10 cellular contexts compared by ENCODE assay signal in the genomic region with DNA sequence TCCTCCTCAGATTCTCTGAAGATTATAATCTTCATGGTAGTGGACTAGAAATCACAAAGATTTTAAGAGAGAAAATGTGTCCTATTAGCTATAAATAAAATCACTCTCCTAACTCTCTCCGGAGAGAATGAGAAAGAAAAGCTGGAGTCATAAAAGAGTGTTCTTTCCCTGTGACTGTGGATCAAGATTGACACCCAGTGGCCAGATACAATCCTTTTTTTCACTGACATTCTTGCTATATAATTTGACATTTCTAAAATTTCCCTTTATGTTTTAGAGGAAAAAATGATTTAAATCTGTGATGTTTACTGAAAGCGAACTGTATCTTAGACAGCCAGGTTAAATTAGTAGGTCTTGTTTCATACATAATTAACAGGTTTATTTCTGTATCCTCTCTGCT. TPM values are rescaled to one million over a fixed set of nuclear protein-coding genes. Genes with fewer than 3 reads are reported as not detected.
DNase-seq lines count a peak whose midpoint lies in the region; ATAC-seq, FAIRE-seq and TF ChIP-seq lines count a peak whose summit lies in the region.
"Had no signal": no experiment of that assay in that cellular context is flagged by ENCODE, and none has a peak within 500 bp of the region (broad histone marks: within the 10 kb centered on the region; RNA-seq: fewer than 3 reads in every experiment).

No MANE protein-coding gene starts in this region.

- CTCF ChIA-PET in SK-N-SH (lab: Yijun Ruan, JAX): interaction anchor here (0.7 to 2.4 kb wide), 10 partner anchors 10 to 437 kb away, joined by 3 to 18 read pairs (median 3); no protein-coding TSS in a partner anchor

- peaks cover 4% of the 10 kb centered on the region for H3K27me3 Mint-ChIP-seq in type B pancreatic cell

- TF ChIP-seq RAD21 in SK-N-SH (IDR thresholded peaks at IDR 0.05; ENCODE audit: low read length): peak; percentile 65

- no peaks in the 10 kb centered on the region for H3K36me3 Mint-ChIP-seq in type B pancreatic cell

- DNase-seq in SK-N-SH (peak; percentile 25), foreskin keratinocyte (peak in 1 of 2 donors; percentile 7), type B pancreatic cell (ENCODE audit: extremely low spot score, unreplicated experiment) (no peak), GM12891 (ENCODE audit: insufficient read length, low spot score) (no peak)
- DNase-seq in activated CD8-positive, alpha-beta memory T cell treated with anti-CD3 and anti-CD28 coated beads, Interleukin-2, amount 50 U/mL, for 48 hours: no peak
- DNase-seq: activated B cell treated with CpG ODN at 0.5 μM for 24 hours had no signal

- TF ChIP-seq CTCF in SK-N-SH (IDR thresholded peaks at IDR 0.05): peak; percentile 33
- TF ChIP-seq CTCF in OCI-LY3 (IDR thresholded peaks at IDR 0.05; ENCODE audit: low read depth, low read length): peak; percentile 43
- TF ChIP-seq CTCF in foreskin keratinocyte (conservative IDR thresholded peaks at IDR 0.05): peak; percentile 57
- peak; percentile 77 for TF ChIP-seq CTCF in type B pancreatic cell (conservative IDR thresholded peaks at IDR 0.05)

- H4K20me1 ChIP-seq in SK-N-SH (ENCODE audit: insufficient read depth) (no peaks in the 10 kb centered on the region), OCI-LY3 (ENCODE audit: insufficient read depth, low read length) (no peaks in the 10 kb centered on the region)

- no peak overlapping the region for H3K4me3 ChIP-seq in SK-N-SH (ENCODE audit: low read depth in 2 of 2, low read length in 1 of 2)
- H3K4me3 ChIP-seq in OCI-LY3 (ENCODE audit: low read length): no peak overlapping the region

- H3K27ac Mint-ChIP-seq in type B pancreatic cell: no peak overlapping the region
- H3K27ac Mint-ChIP-seq: activated B cell treated with CpG ODN at 0.5 μM for 24 hours had no signal

- TF ChIP-seq EP300 in SK-N-SH (IDR thresholded peaks at IDR 0.05; ENCODE audit: borderline replicate concordance in 1 of 2, low read depth in 1 of 2, low read length in 1 of 2): no peak

- no peaks in the 10 kb centered on the region; the same call in 1 of the 2 replicates for H3K27me3 ChIP-seq in SK-N-SH (ENCODE audit: insufficient read depth)
- H3K27me3 ChIP-seq in OCI-LY3 (ENCODE audit: low read depth, low read length): no peaks in the 10 kb centered on the region
- H3K27me3 ChIP-seq in foreskin keratinocyte: peaks cover 23% of the 10 kb centered on the region

- TF ChIP-seq POLR2A in GM12891 (IDR thresholded peaks at IDR 0.05; ENCODE audit: low read depth, low read length): no peak

- H3K36me3 ChIP-seq in SK-N-SH (replicated peaks in 1 of 2; ENCODE audit: control insufficient read depth in 1 of 2, insufficient read depth in 2 of 2, low read length in 1 of 2) (no peaks in the 10 kb centered on the region), OCI-LY3 (replicated peaks; ENCODE audit: low read depth, low read length) (no peaks in the 10 kb centered on the region)

- no peaks in the 10 kb centered on the region for H3K9me3 Mint-ChIP-seq in type B pancreatic cell
- H3K9me3 Mint-ChIP-seq: activated B cell treated with CpG ODN at 0.5 μM for 24 hours had no signal

- H3F3A ChIP-seq in SK-N-SH (replicated peaks; ENCODE audit: insufficient read depth): no peaks in the 10 kb centered on the region

- POLR2A ChIA-PET in SK-N-SH (lab: Yijun Ruan, JAX): no interaction called here

- 51% methylated on average over 2 of the region's 2 CpGs for WGBS in SK-N-SH (ENCODE audit: low lambda C conversion rate)

- no peak overlapping the region for H2AFZ ChIP-seq in SK-N-SH (ENCODE audit: low read depth)
- no peak overlapping the region for H2AFZ ChIP-seq in OCI-LY3 (ENCODE audit: low read depth, low read length)

- H3K9me2 ChIP-seq in SK-N-SH: no peaks in the 10 kb centered on the region

- H3K4me1 Mint-ChIP-seq in type B pancreatic cell (ENCODE audit: unreplicated experiment): peaks cover 22% of the 10 kb centered on the region
- H3K4me1 Mint-ChIP-seq: activated B cell treated with CpG ODN at 0.5 μM for 24 hours had no signal

- H3K9me3 ChIP-seq in SK-N-SH (no peaks in the 10 kb centered on the region), OCI-LY3 (ENCODE audit: insufficient read depth, low read length) (no peaks in the 10 kb centered on the region)

- no peaks in the 10 kb centered on the region for H3K79me2 ChIP-seq in SK-N-SH (ENCODE audit: insufficient read depth)
- no peaks in the 10 kb centered on the region for H3K79me2 ChIP-seq in OCI-LY3 (ENCODE audit: low read length)

- H3K4me1 ChIP-seq in SK-N-SH (ENCODE audit: control insufficient read depth in 1 of 2, insufficient read depth in 2 of 2, low read depth in 1 of 2, low read length in 1 of 2): peaks cover 0 to 4% of the 10 kb centered on the region in 2 experiments; a peak in 2 of 4 replicates
- H3K4me1 ChIP-seq in OCI-LY3 (ENCODE audit: low read length): peaks cover 6% of the 10 kb centered on the region; the same call in 1 of the 2 replicates
- peaks cover 4% of the 10 kb centered on the region for H3K4me1 ChIP-seq in foreskin keratinocyte

- H3K4me2 ChIP-seq in SK-N-SH: no peak overlapping the region
- no peak overlapping the region for H3K4me2 ChIP-seq in OCI-LY3 (ENCODE audit: low read length)

- no peak overlapping the region for H3K27ac ChIP-seq in SK-N-SH (ENCODE audit: low read depth in 2 of 2, low read length in 1 of 2)
- no peak overlapping the region for H3K27ac ChIP-seq in OCI-LY3 (ENCODE audit: low read length)
- no peak overlapping the region for H3K27ac ChIP-seq in foreskin keratinocyte

- no peak for FAIRE-seq in GM12891 (lab: Jason Lieb, UNC)
- FAIRE-seq: colon had no signal

- H3K4me3 Mint-ChIP-seq in type B pancreatic cell: no peak overlapping the region
- H3K4me3 Mint-ChIP-seq: activated B cell treated with CpG ODN at 0.5 μM for 24 hours had no signal

- no peak overlapping the region for H3K9ac ChIP-seq in SK-N-SH
- no peak overlapping the region for H3K9ac ChIP-seq in OCI-LY3 (ENCODE audit: low read length)

- ATAC-seq in SK-N-SH treated with all-trans-retinoic acid at 6 μM for 48 hours (no peak), foreskin keratinocyte (no peak), GM18517 (IDR thresholded peaks at IDR 0.05; ENCODE audit: unreplicated experiment) (no peak)

TF ChIP-seq in SK-N-SH, 30 proteins besides CTCF, POLR2A, EP300 and RAD21 (continues in another document):
- TF ChIP-seq EZH2phosphoT487 (IDR thresholded peaks at IDR 0.05; ENCODE audit: borderline replicate concordance, low read depth) (no peak), ELF1 (IDR thresholded peaks at IDR 0.05) (no peak)
- TF ChIP-seq, protein P1, sequence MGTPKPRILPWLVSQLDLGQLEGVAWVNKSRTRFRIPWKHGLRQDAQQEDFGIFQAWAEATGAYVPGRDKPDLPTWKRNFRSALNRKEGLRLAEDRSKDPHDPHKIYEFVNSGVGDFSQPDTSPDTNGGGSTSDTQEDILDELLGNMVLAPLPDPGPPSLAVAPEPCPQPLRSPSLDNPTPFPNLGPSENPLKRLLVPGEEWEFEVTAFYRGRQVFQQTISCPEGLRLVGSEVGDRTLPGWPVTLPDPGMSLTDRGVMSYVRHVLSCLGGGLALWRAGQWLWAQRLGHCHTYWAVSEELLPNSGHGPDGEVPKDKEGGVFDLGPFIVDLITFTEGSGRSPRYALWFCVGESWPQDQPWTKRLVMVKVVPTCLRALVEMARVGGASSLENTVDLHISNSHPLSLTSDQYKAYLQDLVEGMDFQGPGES (IDR thresholded peaks at IDR 0.05; ENCODE audit: low read depth, low read length): no peak

TF ChIP-seq in SK-N-SH treated with all-trans-retinoic acid at 6 μM for 48 hours, 23 proteins besides CTCF, POLR2A, EP300 and RAD21 (continues in another document):
- no peak for TF ChIP-seq ZNF565 (CRISPR knock-in tag; conservative IDR thresholded peaks at IDR 0.05; ENCODE audit: low read depth)
- TF ChIP-seq PPARA (CRISPR knock-in tag; IDR thresholded peaks at IDR 0.05; ENCODE audit: borderline replicate concordance): no peak

TF ChIP-seq in GM12891, 5 proteins besides CTCF, POLR2A, EP300 and RAD21:
- TF ChIP-seq PAX5 (IDR thresholded peaks at IDR 0.05; ENCODE audit: insufficient read depth, low read length, severe bottlenecking) (no peak), SPI1 (IDR thresholded peaks at IDR 0.05; ENCODE audit: low read depth, low read length) (no peak), TAF1 (IDR thresholded peaks at IDR 0.05; ENCODE audit: low read depth, low read length) (no peak), POU2F2 (IDR thresholded peaks at IDR 0.05; ENCODE audit: low read depth, low read length) (no peak), POLR2AphosphoS5 (IDR thresholded peaks at IDR 0.05; ENCODE audit: low read depth, low read length) (no peak)
TF ChIP-seq in GM12891: peak in this region for 0.

RNA-seq across cellular contexts. Expression of a gene that starts 35.4 kb away (rescaled TPM):
- polyA plus RNA-seq in SK-N-SH (2012; rRNA removed) (not detected in 2 replicates), foreskin keratinocyte (not detected in 2 replicates)
- not detected in 2 replicates for polyA plus RNA-seq in SK-N-SH (2012; cell fraction: cytosol; rRNA removed)
- not detected in 2 replicates for polyA plus RNA-seq in SK-N-SH (2012; cell fraction: nucleus; rRNA removed)
- total RNA-seq in foreskin keratinocyte (not detected in 2 replicates), type B pancreatic cell (ENCODE audit: low replicate concordance) (12.7 and 22.7 TPM in 2 replicates)
- polyA plus RNA-seq in GM12891 (2012; ENCODE audit: low read depth, missing spikeins): 0.08 TPM
- total RNA-seq: activated B cell treated with CpG ODN at 0.5 μM for 24 hours had no signal

Comparison
In these comparisons a context has a peak if more than half of its experiments do, and no peak if none do; other contexts are left out.
1. RNA of a gene that starts 35.4 kb away (total RNA-seq): 12.7 to 22.7 TPM in type B pancreatic cell; not detected in foreskin keratinocyte; every median in the first group is over 10 times any median in the second.
2. Peak in every context shown above with its lines, with median percentiles within 50 percentile points of each other: CTCF ChIP-seq.